ENCODE assay signal across 1 cellular context in the genomic region with DNA sequence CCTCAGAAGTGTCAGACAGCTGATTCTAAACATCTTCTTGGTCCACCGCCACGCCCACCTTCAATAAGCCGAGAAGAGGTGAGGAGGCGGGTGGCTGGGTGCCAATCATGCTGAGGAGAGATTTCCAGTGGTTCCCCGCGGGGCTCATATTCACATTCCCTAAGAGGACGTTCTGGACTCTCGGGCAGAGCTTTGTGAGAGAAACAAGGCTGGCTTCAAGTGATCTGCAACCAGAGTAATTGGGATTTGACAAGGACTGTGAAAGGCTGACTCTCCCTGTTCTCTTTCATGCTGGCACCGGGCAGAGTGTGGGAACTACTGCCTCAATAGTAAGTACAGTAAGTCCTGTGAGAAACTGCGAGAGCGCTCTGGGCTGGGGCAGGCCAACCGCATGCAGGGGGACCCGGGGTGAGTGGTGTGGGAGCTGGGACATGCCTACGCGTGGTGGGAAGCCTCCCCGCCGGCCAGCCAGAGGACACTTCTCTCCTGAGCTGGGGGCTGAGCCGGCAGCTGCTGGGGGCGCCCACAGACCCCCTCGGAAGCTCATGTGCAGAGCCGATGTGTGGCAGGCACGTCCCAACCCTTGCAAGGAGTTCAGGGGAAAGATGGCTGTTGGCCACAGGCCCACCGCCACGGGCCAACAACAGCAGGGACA.
TF ChIP-seq lines count a peak whose summit lies in the region.

No MANE protein-coding gene starts in this region.

TF ChIP-seq in GM23338, 12 proteins besides CTCF, POLR2A, EP300 and RAD21 (continued from another document):
- TF ChIP-seq, protein P1, sequence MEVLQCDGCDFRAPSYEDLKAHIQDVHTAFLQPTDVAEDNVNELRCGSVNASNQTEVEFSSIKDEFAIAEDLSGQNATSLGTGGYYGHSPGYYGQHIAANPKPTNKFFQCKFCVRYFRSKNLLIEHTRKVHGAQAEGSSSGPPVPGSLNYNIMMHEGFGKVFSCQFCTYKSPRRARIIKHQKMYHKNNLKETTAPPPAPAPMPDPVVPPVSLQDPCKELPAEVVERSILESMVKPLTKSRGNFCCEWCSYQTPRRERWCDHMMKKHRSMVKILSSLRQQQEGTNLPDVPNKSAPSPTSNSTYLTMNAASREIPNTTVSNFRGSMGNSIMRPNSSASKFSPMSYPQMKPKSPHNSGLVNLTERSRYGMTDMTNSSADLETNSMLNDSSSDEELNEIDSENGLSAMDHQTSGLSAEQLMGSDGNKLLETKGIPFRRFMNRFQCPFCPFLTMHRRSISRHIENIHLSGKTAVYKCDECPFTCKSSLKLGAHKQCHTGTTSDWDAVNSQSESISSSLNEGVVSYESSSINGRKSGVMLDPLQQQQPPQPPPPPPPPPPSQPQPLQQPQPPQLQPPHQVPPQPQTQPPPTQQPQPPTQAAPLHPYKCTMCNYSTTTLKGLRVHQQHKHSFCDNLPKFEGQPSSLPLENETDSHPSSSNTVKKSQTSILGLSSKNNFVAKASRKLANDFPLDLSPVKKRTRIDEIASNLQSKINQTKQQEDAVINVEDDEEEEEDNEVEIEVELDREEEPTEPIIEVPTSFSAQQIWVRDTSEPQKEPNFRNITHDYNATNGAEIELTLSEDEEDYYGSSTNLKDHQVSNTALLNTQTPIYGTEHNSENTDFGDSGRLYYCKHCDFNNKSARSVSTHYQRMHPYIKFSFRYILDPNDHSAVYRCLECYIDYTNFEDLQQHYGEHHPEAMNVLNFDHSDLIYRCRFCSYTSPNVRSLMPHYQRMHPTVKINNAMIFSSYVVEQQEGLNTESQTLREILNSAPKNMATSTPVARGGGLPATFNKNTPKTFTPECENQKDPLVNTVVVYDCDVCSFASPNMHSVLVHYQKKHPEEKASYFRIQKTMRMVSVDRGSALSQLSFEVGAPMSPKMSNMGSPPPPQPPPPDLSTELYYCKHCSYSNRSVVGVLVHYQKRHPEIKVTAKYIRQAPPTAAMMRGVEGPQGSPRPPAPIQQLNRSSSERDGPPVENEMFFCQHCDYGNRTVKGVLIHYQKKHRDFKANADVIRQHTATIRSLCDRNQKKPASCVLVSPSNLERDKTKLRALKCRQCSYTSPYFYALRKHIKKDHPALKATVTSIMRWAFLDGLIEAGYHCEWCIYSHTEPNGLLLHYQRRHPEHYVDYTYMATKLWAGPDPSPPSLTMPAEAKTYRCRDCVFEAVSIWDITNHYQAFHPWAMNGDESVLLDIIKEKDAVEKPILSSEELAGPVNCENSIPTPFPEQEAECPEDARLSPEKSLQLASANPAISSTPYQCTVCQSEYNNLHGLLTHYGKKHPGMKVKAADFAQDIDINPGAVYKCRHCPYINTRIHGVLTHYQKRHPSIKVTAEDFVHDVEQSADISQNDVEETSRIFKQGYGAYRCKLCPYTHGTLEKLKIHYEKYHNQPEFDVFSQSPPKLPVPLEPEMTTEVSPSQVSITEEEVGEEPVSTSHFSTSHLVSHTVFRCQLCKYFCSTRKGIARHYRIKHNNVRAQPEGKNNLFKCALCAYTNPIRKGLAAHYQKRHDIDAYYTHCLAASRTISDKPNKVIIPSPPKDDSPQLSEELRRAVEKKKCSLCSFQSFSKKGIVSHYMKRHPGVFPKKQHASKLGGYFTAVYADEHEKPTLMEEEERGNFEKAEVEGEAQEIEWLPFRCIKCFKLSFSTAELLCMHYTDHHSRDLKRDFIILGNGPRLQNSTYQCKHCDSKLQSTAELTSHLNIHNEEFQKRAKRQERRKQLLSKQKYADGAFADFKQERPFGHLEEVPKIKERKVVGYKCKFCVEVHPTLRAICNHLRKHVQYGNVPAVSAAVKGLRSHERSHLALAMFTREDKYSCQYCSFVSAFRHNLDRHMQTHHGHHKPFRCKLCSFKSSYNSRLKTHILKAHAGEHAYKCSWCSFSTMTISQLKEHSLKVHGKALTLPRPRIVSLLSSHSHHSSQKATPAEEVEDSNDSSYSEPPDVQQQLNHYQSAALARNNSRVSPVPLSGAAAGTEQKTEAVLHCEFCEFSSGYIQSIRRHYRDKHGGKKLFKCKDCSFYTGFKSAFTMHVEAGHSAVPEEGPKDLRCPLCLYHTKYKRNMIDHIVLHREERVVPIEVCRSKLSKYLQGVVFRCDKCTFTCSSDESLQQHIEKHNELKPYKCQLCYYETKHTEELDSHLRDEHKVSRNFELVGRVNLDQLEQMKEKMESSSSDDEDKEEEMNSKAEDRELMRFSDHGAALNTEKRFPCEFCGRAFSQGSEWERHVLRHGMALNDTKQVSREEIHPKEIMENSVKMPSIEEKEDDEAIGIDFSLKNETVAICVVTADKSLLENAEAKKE (CRISPR knock-in tag; IDR thresholded peaks at IDR 0.05): no peak
- TF ChIP-seq EZH2 (IDR thresholded peaks at IDR 0.05; ENCODE audit: low read depth, unreplicated experiment) (no peak), NANOG (IDR thresholded peaks at IDR 0.05; ENCODE audit: borderline replicate concordance) (no peak), CREB1 (CRISPR knock-in tag; IDR thresholded peaks at IDR 0.05; ENCODE audit: low read depth) (no peak)
